In genomic region chr7:79291498-79291865, GRCh38 we compare ENCODE assay signal across 1 cellular context.
TF ChIP-seq lines count a peak whose summit lies in the region.

No MANE protein-coding gene starts in this region.

TF ChIP-seq in IMR-90, 13 proteins besides CTCF, POLR2A, EP300 and RAD21:
- TF ChIP-seq ELK1 (IDR thresholded peaks at IDR 0.05; ENCODE audit: borderline replicate concordance, low read depth, low read length) (no peak), FOS (IDR thresholded peaks at IDR 0.05; ENCODE audit: low read depth, low read length) (no peak), CHD1 (IDR thresholded peaks at IDR 0.05; ENCODE audit: low read depth, low read length) (no peak), MXI1 (IDR thresholded peaks at IDR 0.05; ENCODE audit: borderline replicate concordance, low read depth, low read length) (no peak), NFE2L2 (IDR thresholded peaks at IDR 0.05; ENCODE audit: low read depth, low read length) (no peak), RCOR1 (IDR thresholded peaks at IDR 0.05; ENCODE audit: insufficient replicate concordance, low read length) (no peak), USF2 (IDR thresholded peaks at IDR 0.05; ENCODE audit: low read depth, low read length) (no peak), SMC3 (IDR thresholded peaks at IDR 0.05; ENCODE audit: low read depth, low read length) (no peak), BHLHE40 (IDR thresholded peaks at IDR 0.05; ENCODE audit: low read depth, low read length) (no peak), MAZ (IDR thresholded peaks at IDR 0.05; ENCODE audit: borderline replicate concordance, low read depth, low read length) (no peak), CEBPB (IDR thresholded peaks at IDR 0.05; ENCODE audit: low read depth, low read length) (no peak)
